19 cellular contexts compared by ENCODE assay signal in genomic region chr2:118237451-118237850, GRCh38.
DNase-seq lines count a peak whose midpoint lies in the region; ATAC-seq, FAIRE-seq and TF ChIP-seq lines count a peak whose summit lies in the region.
"Had no signal": no experiment of that assay in that cellular context is flagged by ENCODE, and none has a peak within 500 bp of the region (broad histone marks: within the 10 kb centered on the region; RNA-seq: fewer than 3 reads in every experiment).

No MANE protein-coding gene starts in this region.

- H3K14ac ChIP-seq in H9 (ENCODE audit: insufficient read depth, low read length) (no peak overlapping the region), H1 (ENCODE audit: insufficient read length) (no peak overlapping the region)

- no peak overlapping the region for H3K4me2 ChIP-seq in H9 (ENCODE audit: insufficient read depth, insufficient read length, low read length)
- H3K4me2 ChIP-seq in OCI-LY3 (ENCODE audit: low read length) = no peak overlapping the region
- H3K4me2 ChIP-seq in H1 (ENCODE audit: insufficient read depth in 1 of 2, low read depth in 2 of 2, low read length in 2 of 2) = no peak overlapping the region

- BruUV-seq in A673 (replicated peaks; lab: Mats Ljungman, UMichigan) = no TSS peak

- H3K23me2 ChIP-seq in H9 (ENCODE audit: insufficient read length, low read depth, low read length, poor library complexity, severe bottlenecking) (no peaks in the 10 kb centered on the region), H1 (ENCODE audit: low read depth, low read length) (no peaks in the 10 kb centered on the region)

- no peak overlapping the region for H3K4me3 Mint-ChIP-seq in H9
- H3K4me3 Mint-ChIP-seq: B cell; CD4-positive, alpha-beta T cell had no signal

- CTCF ChIA-PET in A673 (lab: Charles Lee) = no interaction called here
- CTCF ChIA-PET in H1 (lab: Charles Lee; ENCODE audit: partially characterized antibody) = interaction anchor here (0.8 to 2.1 kb wide), 9 partner anchors 8 to 191 kb away, joined by 3 to 16 read pairs (median 4); no protein-coding TSS in a partner anchor

- no peak for DNase-seq in A673 (ENCODE audit: low spot score)
- no peak for DNase-seq in H9
- DNase-seq in H1 (ENCODE audit: low read depth in 1 of 2, low spot score in 2 of 2) = no peak
- DNase-seq in superior temporal gyrus (ENCODE audit: extremely low spot score) = no peak
- DNase-seq in spleen = no peak
- DNase-seq: 8988T; ACHN; C1 segment of cervical spinal cord; Calu3; CD4-positive, alpha-beta T cell; DMS 273 treated with DMSO at 0.1 percent for 48 hours; Kasumi-1; KBM-7 had no signal

- H2BK12ac ChIP-seq in H9 (ENCODE audit: insufficient read length, low read depth, low read length) (no peak overlapping the region), H1 (ENCODE audit: low read depth, low read length) (no peak overlapping the region)

- TF ChIP-seq CTCF in A673 (conservative IDR thresholded peaks at IDR 0.05; ENCODE audit: low read depth, low read length) (0 out of 2 replicates have a peak, but pooled peaks have one; percentile 15), H9 (conservative IDR thresholded peaks at IDR 0.05) (peak; percentile 48; the same call in 2 of the 3 replicates), OCI-LY3 (IDR thresholded peaks at IDR 0.05; ENCODE audit: low read depth, low read length) (peak; percentile 22; the same call in 1 of the 2 replicates), H1 (IDR thresholded peaks at IDR 0.05; ENCODE audit: control extremely low read depth in 1 of 3, insufficient read depth in 1 of 3, low read depth in 1 of 3, low read length in 3 of 3) (peak; percentile 15 to 43 (median 39)), spleen (IDR thresholded peaks at IDR 0.05 in 8 of 11, conservative IDR thresholded peaks at IDR 0.05 in 3 of 11) (no peak)

- no peak overlapping the region for H3T11ph ChIP-seq in H9 (ENCODE audit: low read length)

- H3K27ac ChIP-seq in A673 (ENCODE audit: low read depth, low read length, poor library complexity, severe bottlenecking) (no peak overlapping the region), H9 (ENCODE audit: insufficient read length, low read depth, low read length) (no peak overlapping the region), OCI-LY3 (ENCODE audit: low read length) (no peak overlapping the region), H1 (ENCODE audit: low read depth, low read length) (no peak overlapping the region), spleen (no peak overlapping the region)

- H3K18ac ChIP-seq in H9 (ENCODE audit: insufficient read length, low read depth, low read length) (no peak overlapping the region), H1 (ENCODE audit: extremely low read depth, low read length) (no peak overlapping the region)

- intact Hi-C loops in A673 (cut with micrococcal nuclease; ENCODE audit: unreplicated experiment) = no loop called here
- intact Hi-C loops in spleen (cut with DNase I; ENCODE audit: low total_unique reads) = no loop called here

- H4K8ac ChIP-seq in H9 (replicated peaks; ENCODE audit: insufficient read length, low read depth, low read length) = no peak overlapping the region
- no peak overlapping the region for H4K8ac ChIP-seq in H1 (ENCODE audit: extremely low read depth, insufficient read depth, low read length)

- peak; percentile 57 to 67 for TF ChIP-seq RAD21 in H1 (IDR thresholded peaks at IDR 0.05 in 1 of 2, conservative IDR thresholded peaks at IDR 0.05 in 1 of 2; ENCODE audit: low read depth in 2 of 2, low read length in 2 of 2)

- H2BK20ac ChIP-seq in H9 (ENCODE audit: low read depth, low read length, poor library complexity, severe bottlenecking) = no peak overlapping the region
- no peak overlapping the region for H2BK20ac ChIP-seq in H1 (ENCODE audit: low read length)

- no peak for ATAC-seq in GM19463 (IDR thresholded peaks at IDR 0.05; ENCODE audit: unreplicated experiment)
- no peak for ATAC-seq in HG02938 (IDR thresholded peaks at IDR 0.05; ENCODE audit: unreplicated experiment)

- H3K9me3 Mint-ChIP-seq in H9 = peaks cover 9 to 10% of the 10 kb centered on the region in 2 experiments

- no peak overlapping the region for H3K56ac ChIP-seq in H9 (ENCODE audit: insufficient read length, low read depth, low read length)
- no peak overlapping the region for H3K56ac ChIP-seq in H1 (replicated peaks; ENCODE audit: insufficient read length, low read depth, low read length)

- H3K27me3 Mint-ChIP-seq in H9 (ENCODE audit: low read depth) = peaks cover 7% of the 10 kb centered on the region; the same call in 1 of the 2 replicates

- H4K91ac ChIP-seq in H9 (ENCODE audit: insufficient read length, low read depth, low read length) = no peak overlapping the region
- no peak overlapping the region for H4K91ac ChIP-seq in H1 (replicated peaks; ENCODE audit: insufficient read length, low read length)

- TF ChIP-seq POLR2A in H1 (IDR thresholded peaks at IDR 0.05; ENCODE audit: control extremely low read depth in 1 of 2, low read depth in 2 of 2, low read length in 2 of 2) (no peak), spleen (IDR thresholded peaks at IDR 0.05) (no peak)

- H3K23ac ChIP-seq in H9 (ENCODE audit: insufficient read length, low read depth, low read length) (no peak overlapping the region), H1 (ENCODE audit: insufficient read length) (no peak overlapping the region)

- H3K4ac ChIP-seq in H9 (ENCODE audit: low read depth, low read length) (no peak overlapping the region), H1 (replicated peaks; ENCODE audit: insufficient read length, low read depth, low read length) (no peak overlapping the region)

- H2AK5ac ChIP-seq in H9 (ENCODE audit: insufficient read length, low read length) (no peak overlapping the region), H1 (ENCODE audit: low read depth, low read length) (no peak overlapping the region)

- H4K20me1 ChIP-seq in H9 (ENCODE audit: control insufficient read depth, insufficient read depth, insufficient read length) = no peaks in the 10 kb centered on the region
- no peaks in the 10 kb centered on the region for H4K20me1 ChIP-seq in OCI-LY3 (ENCODE audit: insufficient read depth, low read length)
- H4K20me1 ChIP-seq in H1 (replicated peaks in 1 of 2; ENCODE audit: control insufficient read depth in 1 of 2, insufficient read depth in 2 of 2, low read length in 2 of 2) = no peaks in the 10 kb centered on the region

- POLR2A ChIA-PET in A673 (lab: Charles Lee; ENCODE audit: low non-redundant PET) (no interaction called here), H1 (lab: Charles Lee; ENCODE audit: partially characterized antibody) (interaction anchor here (1.0 kb wide), 1 partner anchor 10 kb away, joined by 4 read pairs; no protein-coding TSS in a partner anchor)

- H3K79me1 ChIP-seq in H9 (ENCODE audit: insufficient read depth, low read depth, low read length, poor library complexity, severe bottlenecking) = no peaks in the 10 kb centered on the region
- H3K79me1 ChIP-seq in H1 (ENCODE audit: low read depth, low read length) = no peaks in the 10 kb centered on the region

- no peaks in the 10 kb centered on the region for H3K9me3 ChIP-seq in A673 (ENCODE audit: low read depth, low read length, poor library complexity, severe bottlenecking)
- H3K9me3 ChIP-seq in H9 (ENCODE audit: control insufficient read depth, low read depth, low read length) = no peaks in the 10 kb centered on the region
- no peaks in the 10 kb centered on the region for H3K9me3 ChIP-seq in OCI-LY3 (ENCODE audit: insufficient read depth, low read length)
- H3K9me3 ChIP-seq in H1 (ENCODE audit: insufficient read depth in 2 of 2, low read depth in 1 of 2, low read length in 1 of 2) = 0 out of 4 replicates have a peak, but pooled peaks cover 0 to 3% of the 10 kb centered on the region in 2 experiments
- peaks cover 0 to 8% (median 0%) of the 10 kb centered on the region in 8 donors for H3K9me3 ChIP-seq in spleen

- FAIRE-seq in H1 (lab: Jason Lieb, UNC) = no peak
- FAIRE-seq: GM12891, HTR-8/SVneo had no signal

- H3K79me2 ChIP-seq in H9 (ENCODE audit: insufficient read depth, low read length) (no peaks in the 10 kb centered on the region), OCI-LY3 (ENCODE audit: low read length) (no peaks in the 10 kb centered on the region), H1 (ENCODE audit: control insufficient read depth in 1 of 2, insufficient read depth in 2 of 2, low read length in 2 of 2) (no peaks in the 10 kb centered on the region)

- TF ChIP-seq EP300 in H1 (IDR thresholded peaks at IDR 0.05; ENCODE audit: borderline replicate concordance in 1 of 2, low read depth in 2 of 2, low read length in 2 of 2) = no peak

- no peak overlapping the region for H2BK120ac ChIP-seq in H9 (ENCODE audit: low read depth, low read length, poor library complexity, severe bottlenecking)
- no peak overlapping the region for H2BK120ac ChIP-seq in H1 (replicated peaks; ENCODE audit: low read depth, low read length)

- H3K4me1 ChIP-seq in A673 (ENCODE audit: insufficient read depth, low read length, poor library complexity, severe bottlenecking) = peaks cover 6% of the 10 kb centered on the region
- no peaks in the 10 kb centered on the region for H3K4me1 ChIP-seq in H9 (ENCODE audit: insufficient read depth, low read length)
- H3K4me1 ChIP-seq in OCI-LY3 (ENCODE audit: low read length) = no peaks in the 10 kb centered on the region
- H3K4me1 ChIP-seq in H1 (replicated peaks in 1 of 4; ENCODE audit: control insufficient read depth in 3 of 4, insufficient read depth in 4 of 4, low read length in 3 of 4) = no peaks in the 10 kb centered on the region
- H3K4me1 ChIP-seq in spleen = no peaks in the 10 kb centered on the region

- H3K36me3 Mint-ChIP-seq in H9 (ENCODE audit: insufficient read depth in 1 of 3, low read depth in 3 of 3) = peaks cover 0 to 2% (median 0%) of the 10 kb centered on the region in 3 experiments; a peak in 1 of 7 replicates

- H3K27me3 ChIP-seq in A673 (replicated peaks; ENCODE audit: insufficient read depth, low read depth, low read length, poor library complexity) (no peaks in the 10 kb centered on the region), H9 (ENCODE audit: insufficient read depth, low read length) (no peaks in the 10 kb centered on the region), OCI-LY3 (ENCODE audit: low read depth, low read length) (no peaks in the 10 kb centered on the region), H1 (replicated peaks in 1 of 4; ENCODE audit: control insufficient read depth in 3 of 4, extremely low read depth in 1 of 4, insufficient read depth in 3 of 4, low read length in 3 of 4) (no peaks in the 10 kb centered on the region; a peak in 1 of 7 replicates), spleen (replicated peaks in 1 of 7) (peaks cover 0 to 54% (median 0%) of the 10 kb centered on the region in 7 donors)

- H4K5ac ChIP-seq in H9 (ENCODE audit: insufficient read length, low read depth, low read length) (no peak overlapping the region), H1 (ENCODE audit: insufficient read length, low read depth, low read length) (no peak overlapping the region)

- no peak overlapping the region; a peak in 1 of 7 replicates for H3K27ac Mint-ChIP-seq in H9
- H3K27ac Mint-ChIP-seq: B cell; CD4-positive, alpha-beta T cell had no signal

- H2BK5ac ChIP-seq in H9 (ENCODE audit: insufficient read length, low read length) = no peak overlapping the region
- no peak overlapping the region for H2BK5ac ChIP-seq in H1 (ENCODE audit: low read depth, low read length)

- H3K4me1 Mint-ChIP-seq in H9 = peaks cover 3 to 7% of the 10 kb centered on the region in 2 experiments; a peak in 3 of 4 replicates

- H3K36me3 ChIP-seq in A673 (ENCODE audit: insufficient read depth, low read length, poor library complexity, severe bottlenecking) = no peaks in the 10 kb centered on the region
- no peaks in the 10 kb centered on the region for H3K36me3 ChIP-seq in OCI-LY3 (replicated peaks; ENCODE audit: low read depth, low read length)
- H3K36me3 ChIP-seq in H1 (ENCODE audit: control insufficient read depth in 2 of 4, insufficient read depth in 4 of 4, low read length in 3 of 4) = no peaks in the 10 kb centered on the region
- H3K36me3 ChIP-seq in spleen = no peaks in the 10 kb centered on the region

- no peak overlapping the region for H3K4me3 ChIP-seq in A673 (ENCODE audit: low read depth, low read length, poor library complexity, severe bottlenecking)
- no peak overlapping the region for H3K4me3 ChIP-seq in OCI-LY3 (ENCODE audit: low read length)
- no peak overlapping the region for H3K4me3 ChIP-seq in H1 (ENCODE audit: extremely low read depth in 1 of 4, insufficient read depth in 2 of 4, low read depth in 3 of 4, low read length in 4 of 4)
- H3K4me3 ChIP-seq in spleen = no peak overlapping the region

- no peak overlapping the region for H2BK15ac ChIP-seq in H9 (ENCODE audit: low read depth, low read length)
- no peak overlapping the region for H2BK15ac ChIP-seq in H1 (ENCODE audit: low read length)

- H2AFZ ChIP-seq in H9 (ENCODE audit: low read length) = no peak overlapping the region
- H2AFZ ChIP-seq in OCI-LY3 (ENCODE audit: low read depth, low read length) = no peak overlapping the region
- H2AFZ ChIP-seq in H1 (ENCODE audit: low read length) = no peak overlapping the region

- H3K9ac ChIP-seq in H9 (ENCODE audit: extremely low read depth, insufficient read length, low read length) = no peak overlapping the region
- no peak overlapping the region for H3K9ac ChIP-seq in OCI-LY3 (ENCODE audit: low read length)
- H3K9ac ChIP-seq in H1 (replicated peaks in 1 of 4; ENCODE audit: extremely low read depth in 1 of 4, low read depth in 3 of 4, low read length in 3 of 4) = no peak overlapping the region

Comparison
In these comparisons a context has a peak if more than half of its experiments do, and no peak if none do; other contexts are left out.
1. CTCF ChIP-seq: peak in A673 (single experiment), H9 (single experiment), OCI-LY3 (single experiment) and H1 (3 of 3); none in spleen (0 of 11).